ENCODE assay signal across 8 cellular contexts in the genomic region with DNA sequence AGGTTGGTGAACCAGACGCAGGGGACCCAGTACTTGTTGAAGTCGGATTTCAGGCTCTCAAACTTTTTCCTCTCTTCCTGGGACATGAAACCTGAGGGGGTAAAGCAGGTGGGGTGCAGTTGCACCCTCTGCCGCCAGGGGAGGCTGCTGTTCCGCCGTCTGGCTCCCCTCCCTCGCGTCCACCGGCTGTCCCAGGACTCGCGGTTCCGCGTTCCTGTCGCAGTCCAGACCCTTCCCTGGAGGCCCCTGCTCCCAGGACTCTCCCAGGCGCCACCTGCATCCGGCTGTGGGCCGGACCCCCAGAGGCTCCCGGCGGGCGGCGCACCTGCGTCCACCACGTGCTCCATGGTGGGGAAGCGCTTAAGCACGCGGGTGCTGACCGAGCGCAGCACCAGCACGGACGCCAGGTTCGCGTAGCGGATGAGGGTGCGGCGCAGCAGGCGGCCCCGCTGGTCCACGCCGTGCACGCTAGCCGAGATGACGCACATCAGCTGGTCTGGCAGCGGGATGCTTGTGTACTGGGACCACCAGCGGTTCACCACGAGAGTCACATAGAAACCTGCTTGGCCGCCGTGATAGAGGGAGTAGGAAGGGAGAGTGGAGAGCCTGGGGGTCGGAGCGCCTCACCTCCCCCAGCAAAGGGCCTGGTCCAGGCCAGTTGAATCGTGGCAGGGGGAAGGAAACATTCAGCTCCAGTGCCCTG. TPM values are rescaled to one million over a fixed set of nuclear protein-coding genes. Genes with fewer than 3 reads are reported as not detected.
DNase-seq lines count a peak whose midpoint lies in the region; ATAC-seq and TF ChIP-seq lines count a peak whose summit lies in the region.

No MANE protein-coding gene starts in this region.

- H3K4me3 ChIP-seq in colonic mucosa (peak overlapping the region; percentile 46), liver (ENCODE audit: low read depth in 1 of 3, low read length in 3 of 3) (peak overlapping the region; percentile 41 to 63 (median 45))

- H3K36me3 ChIP-seq in colonic mucosa (no peaks in the 10 kb centered on the region), liver (ENCODE audit: control insufficient read depth in 4 of 4, insufficient read depth in 3 of 4, low read depth in 1 of 4, low read length in 3 of 4) (peaks cover 0 to 2% (median 0%) of the 10 kb centered on the region in 4 donors)

- intact Hi-C loops in colonic mucosa (cut with DNase I) = no loop called here

- no peak overlapping the region for H3K27ac ChIP-seq in colonic mucosa
- peak overlapping the region in 1 of 2 donors; percentile 20 for H3K27ac ChIP-seq in liver (ENCODE audit: low read depth in 1 of 2, low read length in 2 of 2)

- no peaks in the 10 kb centered on the region for H3K27me3 ChIP-seq in colonic mucosa
- H3K27me3 ChIP-seq in liver (ENCODE audit: control insufficient read depth in 4 of 4, insufficient read depth in 4 of 4, low read length in 3 of 4) = no peaks in the 10 kb centered on the region

- H3K9ac ChIP-seq in colonic mucosa (ENCODE audit: low read depth in 2 of 2, low read length in 2 of 2) = peak overlapping the region; percentile 54 to 64
- peak overlapping the region; percentile 21 to 26 for H3K9ac ChIP-seq in liver (ENCODE audit: low read depth in 1 of 2, low read length in 2 of 2)

- TF ChIP-seq RAD21 in liver (IDR thresholded peaks at IDR 0.05) = peak; percentile 69 to 81

- no peaks in the 10 kb centered on the region for H3K9me3 ChIP-seq in colonic mucosa
- no peaks in the 10 kb centered on the region for H3K9me3 ChIP-seq in liver (ENCODE audit: control insufficient read depth in 4 of 4, low read length in 3 of 4)

- H3K4me1 ChIP-seq in colonic mucosa (peaks cover 12% of the 10 kb centered on the region), liver (ENCODE audit: control insufficient read depth in 4 of 4, insufficient read depth in 4 of 4, low read length in 3 of 4) (peaks cover 6 to 21% (median 13%) of the 10 kb centered on the region in 4 donors)

- WGBS in liver = 18% methylated on average over 49 of the region's 49 CpGs

- ATAC-seq in GM21515 (IDR thresholded peaks at IDR 0.05; ENCODE audit: unreplicated experiment) = no peak

- TF ChIP-seq CTCF in colonic mucosa (IDR thresholded peaks at IDR 0.05) = peak; percentile 99
- TF ChIP-seq CTCF in liver (IDR thresholded peaks at IDR 0.05; ENCODE audit: low read depth, low read length, missing input control) = peak; percentile 96

- peak; percentile 43 for DNase-seq in NCI-H1092 treated with DMSO at 0.1 percent for 48 hours (lab: John Stamatoyannopoulos, UW)
- DNase-seq in NCI-H1092 (lab: John Stamatoyannopoulos, UW) = no peak
- DNase-seq in HuH-7.5 (ENCODE audit: low spot score) = peak; percentile 80
- DNase-seq in activated CD4-positive, CD25-positive, alpha-beta regulatory T cell treated with anti-CD3 and anti-CD28 coated beads, Interleukin-2, amount 50 U/mL, for 72 hours = peak; percentile 84
- peak; percentile 77 for DNase-seq in colonic mucosa
- DNase-seq in stimulated activated CD4-positive, alpha-beta T cell treated with anti-CD3 and anti-CD28 coated beads, TNF-alpha, amount 100 ng/mL, for 4 hours (ENCODE audit: low read depth in 3 of 3) = peak; percentile 68 to 73 (median 72)

TF ChIP-seq in liver, 16 proteins besides CTCF, POLR2A, EP300 and RAD21:
- TF ChIP-seq GABPA (IDR thresholded peaks at IDR 0.05 in 1 of 2, conservative IDR thresholded peaks at IDR 0.05 in 1 of 2) (no peak), NR2F2 (IDR thresholded peaks at IDR 0.05) (no peak), HNF4A (conservative IDR thresholded peaks at IDR 0.05) (no peak), JUND (IDR thresholded peaks at IDR 0.05) (no peak), MAX (IDR thresholded peaks at IDR 0.05) (no peak), ATF3 (IDR thresholded peaks at IDR 0.05) (no peak)
- TF ChIP-seq, protein P1, sequence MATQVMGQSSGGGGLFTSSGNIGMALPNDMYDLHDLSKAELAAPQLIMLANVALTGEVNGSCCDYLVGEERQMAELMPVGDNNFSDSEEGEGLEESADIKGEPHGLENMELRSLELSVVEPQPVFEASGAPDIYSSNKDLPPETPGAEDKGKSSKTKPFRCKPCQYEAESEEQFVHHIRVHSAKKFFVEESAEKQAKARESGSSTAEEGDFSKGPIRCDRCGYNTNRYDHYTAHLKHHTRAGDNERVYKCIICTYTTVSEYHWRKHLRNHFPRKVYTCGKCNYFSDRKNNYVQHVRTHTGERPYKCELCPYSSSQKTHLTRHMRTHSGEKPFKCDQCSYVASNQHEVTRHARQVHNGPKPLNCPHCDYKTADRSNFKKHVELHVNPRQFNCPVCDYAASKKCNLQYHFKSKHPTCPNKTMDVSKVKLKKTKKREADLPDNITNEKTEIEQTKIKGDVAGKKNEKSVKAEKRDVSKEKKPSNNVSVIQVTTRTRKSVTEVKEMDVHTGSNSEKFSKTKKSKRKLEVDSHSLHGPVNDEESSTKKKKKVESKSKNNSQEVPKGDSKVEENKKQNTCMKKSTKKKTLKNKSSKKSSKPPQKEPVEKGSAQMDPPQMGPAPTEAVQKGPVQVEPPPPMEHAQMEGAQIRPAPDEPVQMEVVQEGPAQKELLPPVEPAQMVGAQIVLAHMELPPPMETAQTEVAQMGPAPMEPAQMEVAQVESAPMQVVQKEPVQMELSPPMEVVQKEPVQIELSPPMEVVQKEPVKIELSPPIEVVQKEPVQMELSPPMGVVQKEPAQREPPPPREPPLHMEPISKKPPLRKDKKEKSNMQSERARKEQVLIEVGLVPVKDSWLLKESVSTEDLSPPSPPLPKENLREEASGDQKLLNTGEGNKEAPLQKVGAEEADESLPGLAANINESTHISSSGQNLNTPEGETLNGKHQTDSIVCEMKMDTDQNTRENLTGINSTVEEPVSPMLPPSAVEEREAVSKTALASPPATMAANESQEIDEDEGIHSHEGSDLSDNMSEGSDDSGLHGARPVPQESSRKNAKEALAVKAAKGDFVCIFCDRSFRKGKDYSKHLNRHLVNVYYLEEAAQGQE (IDR thresholded peaks at IDR 0.05) = no peak
TF ChIP-seq in liver: peak in this region for 0.

RNA-seq across cellular contexts. Expression of gene BEST4, which starts 1.7 kb away (rescaled TPM):
- total RNA-seq in colonic mucosa (10 to 100 TPM; 26.0 to 58.9 TPM), liver (under 1 TPM in 1 of 2 donors, not detected in 1; 0.05 TPM)
- polyA plus RNA-seq in liver = not detected

RNA-seq across cellular contexts. Expression of gene RPS8, which starts 10.9 kb away (rescaled TPM):
- total RNA-seq in colonic mucosa = 1,000 to 10,000 TPM; 1,574 to 1,589 TPM
- total RNA-seq in liver = 100 to 1,000 TPM; 474 to 891 TPM
- 100 to 1,000 TPM; 258 to 676 TPM for polyA plus RNA-seq in liver

RNA-seq across cellular contexts. Expression of gene PLK3, which starts 13.9 kb away (rescaled TPM):
- total RNA-seq in colonic mucosa (1 to 10 TPM; 7.7 to 8.8 TPM), liver (1 to 10 TPM; 2.3 to 5.7 TPM)
- polyA plus RNA-seq in liver = 1 to 10 TPM; 1.5 to 2.2 TPM

RNA-seq across cellular contexts. Expression of gene DYNLT4, which starts 20.9 kb away (rescaled TPM):
- under 1 TPM; 0.35 to 0.56 TPM for total RNA-seq in colonic mucosa
- under 1 TPM in 1 of 2 donors, not detected in 1; 0.50 TPM for total RNA-seq in liver
- under 1 TPM in 1 of 2 donors, not detected in 1; 0.29 TPM for polyA plus RNA-seq in liver

RNA-seq across cellular contexts. Expression of gene BTBD19, which starts 22.0 kb away (rescaled TPM):
- total RNA-seq in colonic mucosa = 1 to 10 TPM; 1.6 to 2.5 TPM
- total RNA-seq in liver = 1 to 10 TPM; 1.3 to 3.1 TPM
- 1 to 10 TPM; 2.5 to 2.7 TPM for polyA plus RNA-seq in liver

Comparison
In these comparisons a context has a peak if more than half of its experiments do, and no peak if none do; other contexts are left out.
1. RNA of gene BEST4, which starts 1.7 kb away (total RNA-seq): 26.0 to 58.9 TPM in colonic mucosa; 0.05 TPM in liver; every median in the first group is over 10 times any median in the second.